ENCODE assay signal across 17 cellular contexts in genomic region chr7:107931740-107932515, GRCh38. TPM values are rescaled to one million over a fixed set of nuclear protein-coding genes. Genes with fewer than 3 reads are reported as not detected.
DNase-seq lines count a peak whose midpoint lies in the region; ATAC-seq and TF ChIP-seq lines count a peak whose summit lies in the region.
"Had no signal": no experiment of that assay in that cellular context is flagged by ENCODE, and none has a peak within 500 bp of the region (broad histone marks: within the 10 kb centered on the region; RNA-seq: fewer than 3 reads in every experiment).

No MANE protein-coding gene starts in this region.

- peaks cover 7% of the 10 kb centered on the region for H3K36me3 ChIP-seq in iPS-15b (ENCODE audit: control insufficient read depth, insufficient read depth, low read length)
- H3K36me3 ChIP-seq in rectal smooth muscle tissue (ENCODE audit: control insufficient read depth, insufficient read depth, low read length) = peaks cover 9% of the 10 kb centered on the region

- H3K9me3 Mint-ChIP-seq in MCF 10A (ENCODE audit: unreplicated experiment) = no peaks in the 10 kb centered on the region
- H3K9me3 Mint-ChIP-seq: dendritic cell treated with granulocyte-macrophage colony-stimulating factor and Interleukin-4, amounts not matched to agents 40 ng/mL and 50 ng/mL, for 4 days had no signal

- CTCF ChIA-PET in MCF 10A (lab: Yijun Ruan, JAX) = interaction anchor here (1.2 to 1.5 kb wide), 2 partner anchors 10 to 85 kb away, joined by 4 read pairs; no protein-coding TSS in a partner anchor

- DNase-seq in Kasumi-1 (lab: John Stamatoyannopoulos, UW) = peak; percentile 39 to 61
- DNase-seq in MCF 10A (ENCODE audit: unreplicated experiment) = no peak
- no peak for DNase-seq in NCI-H2081 (lab: John Stamatoyannopoulos, UW)
- DNase-seq in ecto neural progenitor cell (ENCODE audit: low spot score) = no peak
- DNase-seq: activated CD8-positive, alpha-beta memory T cell treated with anti-CD3 and anti-CD28 coated beads, Interleukin-2, amount 10 ng/mL, durations not matched to agents 7 days and 5 days; NCI-H2107; NCI-H526 treated with DMSO at 0.1 percent for 48 hours; PC-9; stimulated activated CD4-positive, alpha-beta T cell treated with anti-CD3 and anti-CD28 coated beads, Interleukin-4, amount 100 ng/mL, for 1 hour; stimulated activated CD8-positive, alpha-beta memory T cell treated with anti-CD3 and anti-CD28 coated beads, Interleukin-4, amount 100 ng/mL, for 48 hours; thyroid gland had no signal

- no peak for TF ChIP-seq CTCF in MCF 10A (IDR thresholded peaks at IDR 0.05; ENCODE audit: unreplicated experiment)

- TSS peak; percentile 13 for BruUV-seq in MCF 10A (replicated peaks; lab: Mats Ljungman, UMichigan)

- H3K4me1 Mint-ChIP-seq in MCF 10A (ENCODE audit: insufficient read depth, unreplicated experiment) = peaks cover 11% of the 10 kb centered on the region
- H3K4me1 Mint-ChIP-seq: activated CD8-positive, alpha-beta memory T cell treated with anti-CD3 and anti-CD28 coated beads, Interleukin-2, amount 10 ng/mL, durations not matched to agents 7 days and 5 days had no signal

- H3K4me1 ChIP-seq in iPS-15b (ENCODE audit: control insufficient read depth, insufficient read depth, low read length) (peaks cover 48% of the 10 kb centered on the region), rectal smooth muscle tissue (ENCODE audit: control insufficient read depth, insufficient read depth, low read length) (peaks cover 41% of the 10 kb centered on the region)

- peak overlapping the region; percentile 4 for H3K4me3 ChIP-seq in iPS-15b (ENCODE audit: low read depth, low read length)
- H3K4me3 ChIP-seq in rectal smooth muscle tissue (ENCODE audit: low read length) = no peak overlapping the region
- H3K4me3 ChIP-seq: BLaER1 treated with 17β-estradiol and CSF1 and Interleukin-3, amounts not matched to agents 10 nM and 100 nM; PC-9; thyroid gland had no signal

- no peaks in the 10 kb centered on the region for H3K9me3 ChIP-seq in iPS-15b (ENCODE audit: control insufficient read depth, insufficient read depth, low read length)
- H3K9me3 ChIP-seq: BLaER1 treated with 17β-estradiol and CSF1 and Interleukin-3, amounts not matched to agents 10 nM and 100 nM; thyroid gland had no signal

- no peak overlapping the region for H3K4me3 Mint-ChIP-seq in MCF 10A (ENCODE audit: unreplicated experiment)
- H3K4me3 Mint-ChIP-seq: activated CD8-positive, alpha-beta memory T cell treated with anti-CD3 and anti-CD28 coated beads, Interleukin-2, amount 10 ng/mL, durations not matched to agents 7 days and 5 days; dendritic cell treated with granulocyte-macrophage colony-stimulating factor and Interleukin-4, amounts not matched to agents 40 ng/mL and 50 ng/mL, for 4 days had no signal

- no peak overlapping the region for H3K27ac Mint-ChIP-seq in MCF 10A (ENCODE audit: low read depth, unreplicated experiment)
- H3K27ac Mint-ChIP-seq: activated CD8-positive, alpha-beta memory T cell treated with anti-CD3 and anti-CD28 coated beads, Interleukin-2, amount 10 ng/mL, durations not matched to agents 7 days and 5 days; dendritic cell treated with granulocyte-macrophage colony-stimulating factor and Interleukin-4, amounts not matched to agents 40 ng/mL and 50 ng/mL, for 4 days had no signal

- no peak overlapping the region for H3K9ac ChIP-seq in iPS-15b (ENCODE audit: low read depth, low read length)
- no peak overlapping the region for H3K9ac ChIP-seq in rectal smooth muscle tissue (ENCODE audit: low read length)
- H3K9ac ChIP-seq: BLaER1 treated with 17β-estradiol and CSF1 and Interleukin-3, amounts not matched to agents 10 nM and 100 nM had no signal

- intact Hi-C loops in MCF 10A (cut with micrococcal nuclease) = no loop called here

- no peaks in the 10 kb centered on the region for H3K27me3 Mint-ChIP-seq in MCF 10A (ENCODE audit: insufficient read depth, unreplicated experiment)
- H3K27me3 Mint-ChIP-seq: activated CD8-positive, alpha-beta memory T cell treated with anti-CD3 and anti-CD28 coated beads, Interleukin-2, amount 10 ng/mL, durations not matched to agents 7 days and 5 days; dendritic cell treated with granulocyte-macrophage colony-stimulating factor and Interleukin-4, amounts not matched to agents 40 ng/mL and 50 ng/mL, for 4 days had no signal

- no peaks in the 10 kb centered on the region for H3K27me3 ChIP-seq in iPS-15b (ENCODE audit: control insufficient read depth, insufficient read depth, low read length)
- H3K27me3 ChIP-seq in rectal smooth muscle tissue (ENCODE audit: control insufficient read depth, insufficient read depth, low read length) = no peaks in the 10 kb centered on the region
- H3K27me3 ChIP-seq: BLaER1 treated with 17β-estradiol and CSF1 and Interleukin-3, amounts not matched to agents 10 nM and 100 nM; thyroid gland had no signal

- ATAC-seq in GM18907 (IDR thresholded peaks at IDR 0.05; ENCODE audit: unreplicated experiment) (no peak), HG02970 (IDR thresholded peaks at IDR 0.05; ENCODE audit: low FRiP score, unreplicated experiment) (no peak)
- ATAC-seq: activated CD8-positive, alpha-beta memory T cell treated with anti-CD3 and anti-CD28 coated beads, Interleukin-2, amount 10 ng/mL, durations not matched to agents 7 days and 5 days had no signal

- H3K27ac ChIP-seq in rectal smooth muscle tissue (ENCODE audit: low read depth, low read length) = peak overlapping the region; percentile 76
- H3K27ac ChIP-seq: BLaER1 treated with 17β-estradiol and CSF1 and Interleukin-3, amounts not matched to agents 10 nM and 100 nM; PC-9; thyroid gland had no signal

- H3K36me3 Mint-ChIP-seq in MCF 10A (ENCODE audit: insufficient read depth, unreplicated experiment) = no peaks in the 10 kb centered on the region

- POLR2A ChIA-PET in MCF 10A (lab: Yijun Ruan, JAX) = interaction anchor here (1.1 to 4.7 kb wide), 4 partner anchors 9 to 41 kb away, joined by 4 to 44 read pairs (median 5); no protein-coding TSS in a partner anchor

RNA-seq across cellular contexts. Expression of gene DLD, which starts 40.9 kb away (rescaled TPM):
- 83.0 and 85.7 TPM in 2 replicates for total RNA-seq in MCF 10A (2022)

Comparison
In these comparisons a context has a peak if more than half of its experiments do, and no peak if none do; other contexts are left out.
1. DNase-seq: peak in Kasumi-1 (2 of 2); none in MCF 10A (single experiment), NCI-H2081 (0 of 2) and ecto neural progenitor cell (single experiment).